ENCODE assay signal across 1 cellular context in the genomic region with DNA sequence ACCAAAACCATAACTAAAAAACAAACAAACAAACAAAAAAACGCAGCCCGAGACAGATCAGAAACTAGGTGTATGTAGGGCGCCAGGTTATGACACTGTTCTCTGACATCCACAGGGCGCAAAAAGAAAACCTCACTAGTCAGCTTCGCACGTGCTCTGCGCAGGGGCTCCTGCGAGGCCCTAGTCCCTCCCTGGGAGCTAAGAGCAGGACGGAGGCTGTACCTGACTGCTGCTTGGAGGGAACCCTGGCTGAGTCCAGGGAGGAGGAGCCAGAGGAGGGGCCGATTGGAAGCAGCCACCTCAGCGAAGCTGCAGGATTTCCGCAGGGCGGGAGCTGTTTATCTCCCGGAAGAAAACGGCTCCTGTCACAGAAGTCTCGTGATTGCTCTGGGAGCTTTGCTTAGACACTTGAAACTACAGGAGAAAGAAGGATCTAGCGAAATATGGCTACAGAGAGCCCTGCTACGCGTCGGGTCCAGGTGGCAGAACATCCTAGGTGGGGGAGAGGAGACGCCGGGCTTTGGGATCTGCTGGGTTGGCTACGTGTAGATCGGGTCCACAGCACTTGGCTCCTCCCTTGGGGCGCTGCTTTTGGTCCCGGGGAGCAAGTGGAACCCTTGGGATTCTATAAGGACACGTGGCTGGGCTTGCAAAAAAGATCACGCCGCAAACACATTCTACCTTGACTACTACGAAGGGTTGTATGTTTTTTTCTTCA.
TF ChIP-seq lines count a peak whose summit lies in the region.

A gene (plus strand): TSS at position 368 of the 718 bp plus-strand sequence. CDS start 76 bp downstream, at position 444.

TF ChIP-seq in H1, 55 proteins besides CTCF, POLR2A, EP300 and RAD21:
- no peak for TF ChIP-seq CBX8 (IDR thresholded peaks at IDR 0.05; ENCODE audit: borderline replicate concordance, low read depth, low read length)
- TF ChIP-seq, protein P1, sequence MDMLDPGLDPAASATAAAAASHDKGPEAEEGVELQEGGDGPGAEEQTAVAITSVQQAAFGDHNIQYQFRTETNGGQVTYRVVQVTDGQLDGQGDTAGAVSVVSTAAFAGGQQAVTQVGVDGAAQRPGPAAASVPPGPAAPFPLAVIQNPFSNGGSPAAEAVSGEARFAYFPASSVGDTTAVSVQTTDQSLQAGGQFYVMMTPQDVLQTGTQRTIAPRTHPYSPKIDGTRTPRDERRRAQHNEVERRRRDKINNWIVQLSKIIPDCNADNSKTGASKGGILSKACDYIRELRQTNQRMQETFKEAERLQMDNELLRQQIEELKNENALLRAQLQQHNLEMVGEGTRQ (IDR thresholded peaks at IDR 0.05; ENCODE audit: low read length) = peak; percentile 46; the same call in 1 of the 2 replicates
- no peak for TF ChIP-seq FOSL1 (IDR thresholded peaks at IDR 0.05; ENCODE audit: insufficient read depth, low read depth, low read length)
- TF ChIP-seq KDM1A (IDR thresholded peaks at IDR 0.05; ENCODE audit: borderline replicate concordance, low read length) = no peak
- no peak for TF ChIP-seq TEAD4 (IDR thresholded peaks at IDR 0.05; ENCODE audit: low read depth, low read length)
- TF ChIP-seq EZH2 (IDR thresholded peaks at IDR 0.05; ENCODE audit: low read depth, low read length, severe bottlenecking) = no peak
- no peak for TF ChIP-seq POU5F1 (IDR thresholded peaks at IDR 0.05; ENCODE audit: low read depth, low read length)
- TF ChIP-seq EGR1 (IDR thresholded peaks at IDR 0.05; ENCODE audit: borderline replicate concordance, low read depth, low read length) = no peak
- no peak for TF ChIP-seq CHD1 (IDR thresholded peaks at IDR 0.05; ENCODE audit: low read depth, low read length)
- no peak; the same call in 1 of the 2 replicates for TF ChIP-seq SP1 (IDR thresholded peaks at IDR 0.05; ENCODE audit: low read depth, low read length)
- no peak for TF ChIP-seq BACH1 (IDR thresholded peaks at IDR 0.05; ENCODE audit: low read length)
- TF ChIP-seq RNF2 (IDR thresholded peaks at IDR 0.05; ENCODE audit: borderline replicate concordance, low read depth, low read length, missing control alignments, poor library complexity, severe bottlenecking) = no peak
- TF ChIP-seq TAF7 (optimal IDR thresholded peaks at IDR 0.05; ENCODE audit: borderline replicate concordance, low read depth, low read length) = no peak
- TF ChIP-seq JUN (IDR thresholded peaks at IDR 0.05; ENCODE audit: low read depth, low read length) = no peak
- peak; percentile 80; a peak in 3 of 4 replicates for TF ChIP-seq SIN3A (conservative IDR thresholded peaks at IDR 0.05 in 1 of 2, IDR thresholded peaks at IDR 0.05 in 1 of 2; ENCODE audit: low read depth in 1 of 2, low read length in 2 of 2)
- TF ChIP-seq RFX5 (IDR thresholded peaks at IDR 0.05; ENCODE audit: borderline replicate concordance, low read depth, low read length) = no peak
- peak; percentile 64; the same call in 1 of the 2 replicates for TF ChIP-seq SP4 (IDR thresholded peaks at IDR 0.05; ENCODE audit: low read length)
- TF ChIP-seq ZNF274 (IDR thresholded peaks at IDR 0.05; ENCODE audit: borderline replicate concordance, extremely low read depth, low read length) = no peak
- TF ChIP-seq CREB1 (IDR thresholded peaks at IDR 0.05) = peak; percentile 98
- TF ChIP-seq SP2 (IDR thresholded peaks at IDR 0.05; ENCODE audit: low read length) = no peak
- TF ChIP-seq RBBP5 (IDR thresholded peaks at IDR 0.05; ENCODE audit: borderline replicate concordance, low read depth, low read length) = peak; percentile 58
- no peak for TF ChIP-seq MAFK (IDR thresholded peaks at IDR 0.05; ENCODE audit: low read depth, low read length)
- TF ChIP-seq CTBP2 (IDR thresholded peaks at IDR 0.05; ENCODE audit: borderline replicate concordance, insufficient read depth, insufficient read length, low read length) = no peak
- TF ChIP-seq KDM4A (IDR thresholded peaks at IDR 0.05; ENCODE audit: low read depth, low read length, severe bottlenecking) = peak; percentile 56
- no peak for TF ChIP-seq GABPA (IDR thresholded peaks at IDR 0.05; ENCODE audit: borderline replicate concordance, insufficient read depth, low read length)
- TF ChIP-seq CEBPB (IDR thresholded peaks at IDR 0.05; ENCODE audit: low read depth, low read length) = no peak
- TF ChIP-seq CHD2 (IDR thresholded peaks at IDR 0.05; ENCODE audit: low read length) = peak; percentile 23; the same call in 1 of the 2 replicates
- TF ChIP-seq KDM5A (IDR thresholded peaks at IDR 0.05; ENCODE audit: low read length) = no peak
- no peak for TF ChIP-seq HDAC2 (IDR thresholded peaks at IDR 0.05; ENCODE audit: borderline replicate concordance in 1 of 2, low read depth in 2 of 2, low read length in 2 of 2)
- no peak for TF ChIP-seq BRCA1 (IDR thresholded peaks at IDR 0.05; ENCODE audit: low read depth, low read length)
- TF ChIP-seq NRF1 (IDR thresholded peaks at IDR 0.05; ENCODE audit: low read depth, low read length) = peak; percentile 14; the same call in 1 of the 2 replicates
- no peak for TF ChIP-seq SRF (IDR thresholded peaks at IDR 0.05; ENCODE audit: low read depth, low read length)
- TF ChIP-seq, protein P2, sequence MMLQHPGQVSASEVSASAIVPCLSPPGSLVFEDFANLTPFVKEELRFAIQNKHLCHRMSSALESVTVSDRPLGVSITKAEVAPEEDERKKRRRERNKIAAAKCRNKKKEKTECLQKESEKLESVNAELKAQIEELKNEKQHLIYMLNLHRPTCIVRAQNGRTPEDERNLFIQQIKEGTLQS (IDR thresholded peaks at IDR 0.05; ENCODE audit: insufficient read depth, low read depth, low read length) = peak; percentile 55; the same call in 1 of the 2 replicates
- 0 out of 2 replicates have a peak, but pooled peaks have one; percentile 6 for TF ChIP-seq TCF12 (IDR thresholded peaks at IDR 0.05; ENCODE audit: low read depth, low read length)
- no peak for TF ChIP-seq CBX5 (IDR thresholded peaks at IDR 0.05; ENCODE audit: low read depth, low read length)
- TF ChIP-seq SIRT6 (IDR thresholded peaks at IDR 0.05; ENCODE audit: low read length) = no peak
- no peak for TF ChIP-seq SUZ12 (IDR thresholded peaks at IDR 0.05; ENCODE audit: low read length)
- TF ChIP-seq TBP (IDR thresholded peaks at IDR 0.05; ENCODE audit: low read depth, low read length) = peak; percentile 50; the same call in 1 of the 2 replicates
- peak; percentile 52; the same call in 1 of the 2 replicates for TF ChIP-seq PHF8 (conservative IDR thresholded peaks at IDR 0.05; ENCODE audit: low read depth, low read length)
- TF ChIP-seq JUND (IDR thresholded peaks at IDR 0.05; ENCODE audit: low read length) = no peak
- no peak for TF ChIP-seq GTF2F1 (IDR thresholded peaks at IDR 0.05; ENCODE audit: borderline replicate concordance, low read depth, low read length)
- TF ChIP-seq YY1 (IDR thresholded peaks at IDR 0.05; ENCODE audit: low read depth, low read length) = no peak
- TF ChIP-seq NANOG (IDR thresholded peaks at IDR 0.05; ENCODE audit: insufficient read depth, low read depth, low read length, poor library complexity, severe bottlenecking) = no peak
- peak; percentile 46 for TF ChIP-seq SAP30 (IDR thresholded peaks at IDR 0.05; ENCODE audit: insufficient read depth, insufficient replicate concordance, low read length)
- TF ChIP-seq TAF1 (IDR thresholded peaks at IDR 0.05; ENCODE audit: low read depth, low read length) = peak; percentile 84; the same call in 1 of the 2 replicates
- TF ChIP-seq, protein P3, sequence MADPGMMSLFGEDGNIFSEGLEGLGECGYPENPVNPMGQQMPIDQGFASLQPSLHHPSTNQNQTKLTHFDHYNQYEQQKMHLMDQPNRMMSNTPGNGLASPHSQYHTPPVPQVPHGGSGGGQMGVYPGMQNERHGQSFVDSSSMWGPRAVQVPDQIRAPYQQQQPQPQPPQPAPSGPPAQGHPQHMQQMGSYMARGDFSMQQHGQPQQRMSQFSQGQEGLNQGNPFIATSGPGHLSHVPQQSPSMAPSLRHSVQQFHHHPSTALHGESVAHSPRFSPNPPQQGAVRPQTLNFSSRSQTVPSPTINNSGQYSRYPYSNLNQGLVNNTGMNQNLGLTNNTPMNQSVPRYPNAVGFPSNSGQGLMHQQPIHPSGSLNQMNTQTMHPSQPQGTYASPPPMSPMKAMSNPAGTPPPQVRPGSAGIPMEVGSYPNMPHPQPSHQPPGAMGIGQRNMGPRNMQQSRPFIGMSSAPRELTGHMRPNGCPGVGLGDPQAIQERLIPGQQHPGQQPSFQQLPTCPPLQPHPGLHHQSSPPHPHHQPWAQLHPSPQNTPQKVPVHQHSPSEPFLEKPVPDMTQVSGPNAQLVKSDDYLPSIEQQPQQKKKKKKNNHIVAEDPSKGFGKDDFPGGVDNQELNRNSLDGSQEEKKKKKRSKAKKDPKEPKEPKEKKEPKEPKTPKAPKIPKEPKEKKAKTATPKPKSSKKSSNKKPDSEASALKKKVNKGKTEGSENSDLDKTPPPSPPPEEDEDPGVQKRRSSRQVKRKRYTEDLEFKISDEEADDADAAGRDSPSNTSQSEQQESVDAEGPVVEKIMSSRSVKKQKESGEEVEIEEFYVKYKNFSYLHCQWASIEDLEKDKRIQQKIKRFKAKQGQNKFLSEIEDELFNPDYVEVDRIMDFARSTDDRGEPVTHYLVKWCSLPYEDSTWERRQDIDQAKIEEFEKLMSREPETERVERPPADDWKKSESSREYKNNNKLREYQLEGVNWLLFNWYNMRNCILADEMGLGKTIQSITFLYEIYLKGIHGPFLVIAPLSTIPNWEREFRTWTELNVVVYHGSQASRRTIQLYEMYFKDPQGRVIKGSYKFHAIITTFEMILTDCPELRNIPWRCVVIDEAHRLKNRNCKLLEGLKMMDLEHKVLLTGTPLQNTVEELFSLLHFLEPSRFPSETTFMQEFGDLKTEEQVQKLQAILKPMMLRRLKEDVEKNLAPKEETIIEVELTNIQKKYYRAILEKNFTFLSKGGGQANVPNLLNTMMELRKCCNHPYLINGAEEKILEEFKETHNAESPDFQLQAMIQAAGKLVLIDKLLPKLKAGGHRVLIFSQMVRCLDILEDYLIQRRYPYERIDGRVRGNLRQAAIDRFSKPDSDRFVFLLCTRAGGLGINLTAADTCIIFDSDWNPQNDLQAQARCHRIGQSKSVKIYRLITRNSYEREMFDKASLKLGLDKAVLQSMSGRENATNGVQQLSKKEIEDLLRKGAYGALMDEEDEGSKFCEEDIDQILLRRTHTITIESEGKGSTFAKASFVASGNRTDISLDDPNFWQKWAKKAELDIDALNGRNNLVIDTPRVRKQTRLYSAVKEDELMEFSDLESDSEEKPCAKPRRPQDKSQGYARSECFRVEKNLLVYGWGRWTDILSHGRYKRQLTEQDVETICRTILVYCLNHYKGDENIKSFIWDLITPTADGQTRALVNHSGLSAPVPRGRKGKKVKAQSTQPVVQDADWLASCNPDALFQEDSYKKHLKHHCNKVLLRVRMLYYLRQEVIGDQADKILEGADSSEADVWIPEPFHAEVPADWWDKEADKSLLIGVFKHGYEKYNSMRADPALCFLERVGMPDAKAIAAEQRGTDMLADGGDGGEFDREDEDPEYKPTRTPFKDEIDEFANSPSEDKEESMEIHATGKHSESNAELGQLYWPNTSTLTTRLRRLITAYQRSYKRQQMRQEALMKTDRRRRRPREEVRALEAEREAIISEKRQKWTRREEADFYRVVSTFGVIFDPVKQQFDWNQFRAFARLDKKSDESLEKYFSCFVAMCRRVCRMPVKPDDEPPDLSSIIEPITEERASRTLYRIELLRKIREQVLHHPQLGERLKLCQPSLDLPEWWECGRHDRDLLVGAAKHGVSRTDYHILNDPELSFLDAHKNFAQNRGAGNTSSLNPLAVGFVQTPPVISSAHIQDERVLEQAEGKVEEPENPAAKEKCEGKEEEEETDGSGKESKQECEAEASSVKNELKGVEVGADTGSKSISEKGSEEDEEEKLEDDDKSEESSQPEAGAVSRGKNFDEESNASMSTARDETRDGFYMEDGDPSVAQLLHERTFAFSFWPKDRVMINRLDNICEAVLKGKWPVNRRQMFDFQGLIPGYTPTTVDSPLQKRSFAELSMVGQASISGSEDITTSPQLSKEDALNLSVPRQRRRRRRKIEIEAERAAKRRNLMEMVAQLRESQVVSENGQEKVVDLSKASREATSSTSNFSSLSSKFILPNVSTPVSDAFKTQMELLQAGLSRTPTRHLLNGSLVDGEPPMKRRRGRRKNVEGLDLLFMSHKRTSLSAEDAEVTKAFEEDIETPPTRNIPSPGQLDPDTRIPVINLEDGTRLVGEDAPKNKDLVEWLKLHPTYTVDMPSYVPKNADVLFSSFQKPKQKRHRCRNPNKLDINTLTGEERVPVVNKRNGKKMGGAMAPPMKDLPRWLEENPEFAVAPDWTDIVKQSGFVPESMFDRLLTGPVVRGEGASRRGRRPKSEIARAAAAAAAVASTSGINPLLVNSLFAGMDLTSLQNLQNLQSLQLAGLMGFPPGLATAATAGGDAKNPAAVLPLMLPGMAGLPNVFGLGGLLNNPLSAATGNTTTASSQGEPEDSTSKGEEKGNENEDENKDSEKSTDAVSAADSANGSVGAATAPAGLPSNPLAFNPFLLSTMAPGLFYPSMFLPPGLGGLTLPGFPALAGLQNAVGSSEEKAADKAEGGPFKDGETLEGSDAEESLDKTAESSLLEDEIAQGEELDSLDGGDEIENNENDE (IDR thresholded peaks at IDR 0.05; ENCODE audit: insufficient replicate concordance, low read length) = no peak
- TF ChIP-seq, protein P4, sequence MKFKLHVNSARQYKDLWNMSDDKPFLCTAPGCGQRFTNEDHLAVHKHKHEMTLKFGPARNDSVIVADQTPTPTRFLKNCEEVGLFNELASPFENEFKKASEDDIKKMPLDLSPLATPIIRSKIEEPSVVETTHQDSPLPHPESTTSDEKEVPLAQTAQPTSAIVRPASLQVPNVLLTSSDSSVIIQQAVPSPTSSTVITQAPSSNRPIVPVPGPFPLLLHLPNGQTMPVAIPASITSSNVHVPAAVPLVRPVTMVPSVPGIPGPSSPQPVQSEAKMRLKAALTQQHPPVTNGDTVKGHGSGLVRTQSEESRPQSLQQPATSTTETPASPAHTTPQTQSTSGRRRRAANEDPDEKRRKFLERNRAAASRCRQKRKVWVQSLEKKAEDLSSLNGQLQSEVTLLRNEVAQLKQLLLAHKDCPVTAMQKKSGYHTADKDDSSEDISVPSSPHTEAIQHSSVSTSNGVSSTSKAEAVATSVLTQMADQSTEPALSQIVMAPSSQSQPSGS (IDR thresholded peaks at IDR 0.05; ENCODE audit: low read length) = no peak
- no peak; the same call in 1 of the 2 replicates for TF ChIP-seq POLR2AphosphoS5 (IDR thresholded peaks at IDR 0.05; ENCODE audit: low read depth, low read length)
- TF ChIP-seq ASH2L (IDR thresholded peaks at IDR 0.05; ENCODE audit: low read length) = no peak
- TF ChIP-seq, protein P5, sequence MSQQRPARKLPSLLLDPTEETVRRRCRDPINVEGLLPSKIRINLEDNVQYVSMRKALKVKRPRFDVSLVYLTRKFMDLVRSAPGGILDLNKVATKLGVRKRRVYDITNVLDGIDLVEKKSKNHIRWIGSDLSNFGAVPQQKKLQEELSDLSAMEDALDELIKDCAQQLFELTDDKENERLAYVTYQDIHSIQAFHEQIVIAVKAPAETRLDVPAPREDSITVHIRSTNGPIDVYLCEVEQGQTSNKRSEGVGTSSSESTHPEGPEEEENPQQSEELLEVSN (IDR thresholded peaks at IDR 0.05) = peak; percentile 99
- no peak for TF ChIP-seq SIX5 (IDR thresholded peaks at IDR 0.05; ENCODE audit: low read depth, low read length)
- no peak for TF ChIP-seq HDAC6 (IDR thresholded peaks at IDR 0.05; ENCODE audit: low read depth, low read length)
- TF ChIP-seq, protein P6, sequence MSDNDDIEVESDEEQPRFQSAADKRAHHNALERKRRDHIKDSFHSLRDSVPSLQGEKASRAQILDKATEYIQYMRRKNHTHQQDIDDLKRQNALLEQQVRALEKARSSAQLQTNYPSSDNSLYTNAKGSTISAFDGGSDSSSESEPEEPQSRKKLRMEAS (IDR thresholded peaks at IDR 0.05) = peak; percentile 99
- TF ChIP-seq RXRA (IDR thresholded peaks at IDR 0.05; ENCODE audit: insufficient read depth, low read depth, low read length) = no peak
- TF ChIP-seq BCL11A (IDR thresholded peaks at IDR 0.05; ENCODE audit: low read depth in 2 of 2, low read length in 2 of 2) = no peak
